In genomic region chr16:85608515-85608885, GRCh38 we compare ENCODE assay signal across 20 cellular contexts. TPM values are rescaled to one million over a fixed set of nuclear protein-coding genes. Genes with fewer than 3 reads are reported as not detected.
DNase-seq lines count a peak whose midpoint lies in the region; ATAC-seq, FAIRE-seq and TF ChIP-seq lines count a peak whose summit lies in the region.
"Had no signal": no experiment of that assay in that cellular context is flagged by ENCODE, and none has a peak within 500 bp of the region (broad histone marks: within the 10 kb centered on the region; RNA-seq: fewer than 3 reads in every experiment).

No MANE protein-coding gene starts in this region.

- no peak overlapping the region for H3K56ac ChIP-seq in H1 (replicated peaks; ENCODE audit: insufficient read length, low read depth, low read length)

- no peak overlapping the region for H3K14ac ChIP-seq in H1 (ENCODE audit: insufficient read length)

- H3K9me3 ChIP-seq in H1 (ENCODE audit: insufficient read depth in 2 of 2, low read depth in 1 of 2, low read length in 1 of 2) (no peaks in the 10 kb centered on the region), sigmoid colon (no peaks in the 10 kb centered on the region), WERI-Rb-1 (ENCODE audit: severe bottlenecking) (no peaks in the 10 kb centered on the region), esophagus squamous epithelium (no peaks in the 10 kb centered on the region)
- H3K9me3 ChIP-seq: colonic mucosa, neutrophil, SJSA1, tibial artery had no signal

- intact Hi-C loops in sigmoid colon (cut with DNase I), result no loop called here
- intact Hi-C loops in esophagus squamous epithelium (cut with DNase I), result no loop called here

- no peak overlapping the region for H3K23ac ChIP-seq in H1 (ENCODE audit: insufficient read length)

- peak overlapping the region; percentile 34; the same call in 1 of the 2 replicates for H3K18ac ChIP-seq in H1 (ENCODE audit: extremely low read depth, low read length)

- TF ChIP-seq RAD21 in H1 (IDR thresholded peaks at IDR 0.05 in 1 of 2, conservative IDR thresholded peaks at IDR 0.05 in 1 of 2; ENCODE audit: low read depth in 2 of 2, low read length in 2 of 2), result no peak

- TF ChIP-seq POLR2A in H1 (IDR thresholded peaks at IDR 0.05; ENCODE audit: control extremely low read depth in 1 of 2, low read depth in 2 of 2, low read length in 2 of 2), result no peak
- no peak for TF ChIP-seq POLR2A in sigmoid colon (IDR thresholded peaks at IDR 0.05)
- no peak for TF ChIP-seq POLR2A in esophagus squamous epithelium (IDR thresholded peaks at IDR 0.05)

- no peak overlapping the region for H3K4ac ChIP-seq in H1 (replicated peaks; ENCODE audit: insufficient read length, low read depth, low read length)

- peak overlapping the region; percentile 90; the same call in 1 of the 2 replicates for H2BK5ac ChIP-seq in H1 (ENCODE audit: low read depth, low read length)

- peak overlapping the region; percentile 2; the same call in 1 of the 2 replicates for H2AK5ac ChIP-seq in H1 (ENCODE audit: low read depth, low read length)

- H3K27me3 ChIP-seq in H1 (replicated peaks in 1 of 4; ENCODE audit: control insufficient read depth in 3 of 4, extremely low read depth in 1 of 4, insufficient read depth in 3 of 4, low read length in 3 of 4) (peaks cover 0 to 9% (median 4%) of the 10 kb centered on the region in 4 experiments; a peak in 2 of 7 replicates), sigmoid colon (no peaks in the 10 kb centered on the region), WERI-Rb-1 (ENCODE audit: insufficient read depth, low read depth, severe bottlenecking) (no peaks in the 10 kb centered on the region), esophagus squamous epithelium (peaks cover 0 to 11% (median 0%) of the 10 kb centered on the region in 4 donors)
- H3K27me3 ChIP-seq: colonic mucosa, SJSA1, tibial artery had no signal

- H3K4me1 ChIP-seq in H1 (replicated peaks in 1 of 4; ENCODE audit: control insufficient read depth in 3 of 4, insufficient read depth in 4 of 4, low read length in 3 of 4), result peaks cover 10 to 49% (median 40%) of the 10 kb centered on the region in 4 experiments
- peaks cover 0 to 88% (median 78%) of the 10 kb centered on the region in 4 donors for H3K4me1 ChIP-seq in sigmoid colon
- peaks cover 21 to 63% (median 40%) of the 10 kb centered on the region in 3 donors for H3K4me1 ChIP-seq in esophagus squamous epithelium

- H4K8ac ChIP-seq in H1 (ENCODE audit: extremely low read depth, insufficient read depth, low read length), result no peak overlapping the region

- H3K4me3 ChIP-seq in H1 (ENCODE audit: extremely low read depth in 1 of 4, insufficient read depth in 2 of 4, low read depth in 3 of 4, low read length in 4 of 4) (no peak overlapping the region), sigmoid colon (no peak overlapping the region), WERI-Rb-1 (ENCODE audit: low read depth, low read length) (no peak overlapping the region), esophagus squamous epithelium (no peak overlapping the region)
- H3K4me3 ChIP-seq: colonic mucosa, SJSA1, tibial artery had no signal

- H3K4me2 ChIP-seq in H1 (ENCODE audit: insufficient read depth in 1 of 2, low read depth in 2 of 2, low read length in 2 of 2), result no peak overlapping the region; a peak in 1 of 4 replicates

- no peak overlapping the region for H4K5ac ChIP-seq in H1 (ENCODE audit: insufficient read length, low read depth, low read length)

- peak overlapping the region; percentile 50; the same call in 1 of the 2 replicates for H2BK15ac ChIP-seq in H1 (ENCODE audit: low read length)

- no peak for TF ChIP-seq EP300 in H1 (IDR thresholded peaks at IDR 0.05; ENCODE audit: borderline replicate concordance in 1 of 2, low read depth in 2 of 2, low read length in 2 of 2)
- TF ChIP-seq EP300 in sigmoid colon (IDR thresholded peaks at IDR 0.05), result no peak

- CTCF ChIA-PET in H1 (lab: Charles Lee; ENCODE audit: partially characterized antibody), result interaction anchor here (0.7 to 6.6 kb wide), 15 partner anchors 9 to 302 kb away, joined by 3 to 79 read pairs (median 9); no protein-coding TSS in a partner anchor

- 86% methylated on average over 11 of the region's 11 CpGs; no CpG with 5 or more reads in 1 of the 2 experiments for WGBS in H1 (ENCODE audit: extremely low coverage in 1 of 2, insufficient coverage in 1 of 2, insufficient read length in 1 of 2, insufficient replicate concordance in 2 of 2, low coverage in 1 of 2, low lambda C conversion rate in 2 of 2, missing lambda C conversion rate in 1 of 2), 2 experiments
- 70 to 86% methylated on average over 11 of the region's 11 CpGs for WGBS in sigmoid colon, 2 donors
- 93 to 100% methylated on average over 2 to 6 of the region's 11 CpGs for WGBS in esophagus squamous epithelium, 2 donors

- H3K79me2 ChIP-seq in H1 (ENCODE audit: control insufficient read depth in 1 of 2, insufficient read depth in 2 of 2, low read length in 2 of 2), result peaks cover 0 to 20% of the 10 kb centered on the region in 2 experiments; a peak in 2 of 4 replicates

- no peak overlapping the region for H2BK120ac ChIP-seq in H1 (replicated peaks; ENCODE audit: low read depth, low read length)

- peak overlapping the region; percentile 4 for H2BK20ac ChIP-seq in H1 (ENCODE audit: low read length)

- no peak for ATAC-seq in left lobe of liver
- ATAC-seq: activated CD4-positive, CD25-positive, alpha-beta regulatory T cell treated with anti-CD3 and anti-CD28 coated beads, Interleukin-2, amount 50 U/mL, for 24 hours had no signal

- H4K20me1 ChIP-seq in H1 (replicated peaks in 1 of 2; ENCODE audit: control insufficient read depth in 1 of 2, insufficient read depth in 2 of 2, low read length in 2 of 2), result peaks cover 0 to 2% of the 10 kb centered on the region in 2 experiments

- H2AFZ ChIP-seq in H1 (ENCODE audit: low read length), result no peak overlapping the region

- H4K91ac ChIP-seq in H1 (replicated peaks; ENCODE audit: insufficient read length, low read length), result peak overlapping the region; percentile 84

- no peaks in the 10 kb centered on the region for H3K36me3 ChIP-seq in H1 (ENCODE audit: control insufficient read depth in 2 of 4, insufficient read depth in 4 of 4, low read length in 3 of 4)
- H3K36me3 ChIP-seq in sigmoid colon, result no peaks in the 10 kb centered on the region
- H3K36me3 ChIP-seq in WERI-Rb-1, result 0 out of 2 replicates have a peak, but pooled peaks cover 2% of the 10 kb centered on the region
- no peaks in the 10 kb centered on the region for H3K36me3 ChIP-seq in esophagus squamous epithelium
- H3K36me3 ChIP-seq: colonic mucosa, neutrophil, tibial artery had no signal

- peak overlapping the region; percentile 11 for H2BK12ac ChIP-seq in H1 (ENCODE audit: low read depth, low read length)

- no peak overlapping the region for H3K27ac ChIP-seq in H1 (ENCODE audit: low read depth, low read length)
- H3K27ac ChIP-seq in sigmoid colon, result peak overlapping the region in 3 of 4 donors; percentile 73 to 80 (median 78)
- no peak overlapping the region for H3K27ac ChIP-seq in WERI-Rb-1
- H3K27ac ChIP-seq in esophagus squamous epithelium, result no peak overlapping the region
- H3K27ac ChIP-seq: neutrophil, SJSA1, tibial artery had no signal

- no peak for TF ChIP-seq CTCF in H1 (IDR thresholded peaks at IDR 0.05; ENCODE audit: control extremely low read depth in 1 of 3, insufficient read depth in 1 of 3, low read depth in 1 of 3, low read length in 3 of 3)
- TF ChIP-seq CTCF in sigmoid colon (IDR thresholded peaks at IDR 0.05), result no peak
- TF ChIP-seq CTCF in WERI-Rb-1 (IDR thresholded peaks at IDR 0.05; ENCODE audit: low read depth, low read length), result no peak
- TF ChIP-seq CTCF in esophagus squamous epithelium (IDR thresholded peaks at IDR 0.05), result no peak

- POLR2A ChIA-PET in H1 (lab: Charles Lee; ENCODE audit: partially characterized antibody), result interaction anchor here (1.2 to 1.8 kb wide), 2 partner anchors 8 to 54 kb away, joined by 4 to 5 read pairs; no protein-coding TSS in a partner anchor

- peak; percentile 47 for DNase-seq in NCI-H2107 treated with DMSO at 0.1 percent for 48 hours (lab: John Stamatoyannopoulos, UW; ENCODE audit: unreplicated experiment)
- DNase-seq in NCI-H2107 (lab: John Stamatoyannopoulos, UW), result no peak
- peak; percentile 29 for DNase-seq in NCI-H2029 treated with DMSO at 0.1 percent for 48 hours (lab: John Stamatoyannopoulos, UW)
- DNase-seq in H1 (ENCODE audit: low read depth in 1 of 2, low spot score in 2 of 2), result no peak
- no peak for DNase-seq in sigmoid colon
- DNase-seq in WERI-Rb-1, result no peak
- DNase-seq in left lobe of liver (ENCODE audit: low spot score), result no peak
- DNase-seq in esophagus squamous epithelium (lab: John Stamatoyannopoulos, UW), result no peak
- DNase-seq: activated T-cell treated with anti-CD3 and anti-CD28 coated beads, Interleukin-2, amount 50 U/mL, for 48 hours; colonic mucosa; hippocampal formation; Kasumi-1; OCI-M1; T-helper 2 cell; tibial artery had no signal

- no peak for FAIRE-seq in H1 (lab: Jason Lieb, UNC)
- FAIRE-seq: A204.1, astrocyte had no signal

- no peak overlapping the region for H3K9ac ChIP-seq in H1 (replicated peaks in 1 of 4; ENCODE audit: extremely low read depth in 1 of 4, low read depth in 3 of 4, low read length in 3 of 4)

- no peaks in the 10 kb centered on the region; the same call in 1 of the 2 replicates for H3K79me1 ChIP-seq in H1 (ENCODE audit: low read depth, low read length)

- H3K23me2 ChIP-seq in H1 (ENCODE audit: low read depth, low read length), result peaks cover 3% of the 10 kb centered on the region; the same call in 1 of the 2 replicates

TF ChIP-seq in H1, 55 proteins besides CTCF, POLR2A, EP300 and RAD21 (continues in another document):
- TF ChIP-seq GTF2F1 (IDR thresholded peaks at IDR 0.05; ENCODE audit: borderline replicate concordance, low read depth, low read length), result no peak
- no peak for TF ChIP-seq HDAC2 (IDR thresholded peaks at IDR 0.05; ENCODE audit: borderline replicate concordance in 1 of 2, low read depth in 2 of 2, low read length in 2 of 2)
- TF ChIP-seq CBX8 (IDR thresholded peaks at IDR 0.05; ENCODE audit: borderline replicate concordance, low read depth, low read length), result no peak
- TF ChIP-seq RNF2 (IDR thresholded peaks at IDR 0.05; ENCODE audit: borderline replicate concordance, low read depth, low read length, missing control alignments, poor library complexity, severe bottlenecking), result no peak
- TF ChIP-seq TEAD4 (IDR thresholded peaks at IDR 0.05; ENCODE audit: low read depth, low read length), result no peak

RNA-seq across cellular contexts. Expression of gene GSE1, which starts 4.6 kb away (rescaled TPM):
- total RNA-seq in H1 (2021; fragmentation: NEBNext Ultra II Directional; extraction: Animal tissue kit (Norgen Biotek cat#: 25700)), result 65.6 and 66.2 TPM in 2 replicates
- polyA plus RNA-seq in H1 (2011; rRNA removed) (26.0 and 40.0 TPM in 2 replicates), sigmoid colon (10 to 100 TPM; 12.0 to 49.5 (median 19.4) TPM)
- polyA plus RNA-seq in H1 (2011; cell fraction: cytosol; rRNA removed), result 26.5 TPM
- polyA plus RNA-seq in H1 (2011; cell fraction: nucleus; rRNA removed), result 123 TPM
- polyA plus RNA-seq in H1 (2012, experiment 1 of 2), result 42.4 to 51.0 TPM (median 44.8 TPM) in 4 replicates
- polyA plus RNA-seq in H1 (2012, experiment 2 of 2), result 18.4 TPM
- polyA plus RNA-seq in H1 (2013, experiment 1 of 2), result 30.0 TPM
- 30.1 TPM for polyA plus RNA-seq in H1 (2013, experiment 2 of 2)
- 35.8 and 37.6 TPM in 2 replicates for polyA minus RNA-seq in H1 (2011; rRNA and poly(A)+ RNA removed)
- 76.6 TPM for polyA minus RNA-seq in H1 (2011; cell fraction: cytosol; rRNA and poly(A)+ RNA removed)
- polyA minus RNA-seq in H1 (2011; cell fraction: nucleus; rRNA and poly(A)+ RNA removed), result 93.7 TPM
- total RNA-seq in sigmoid colon (10 to 100 TPM; 30.8 to 76.7 (median 47.3) TPM), left lobe of liver (38.3 TPM), esophagus squamous epithelium (10 to 100 TPM; 24.6 to 33.6 (median 28.9) TPM)

Comparison
In these comparisons a context has a peak if more than half of its experiments do, and no peak if none do; other contexts are left out.
1. DNase-seq: peak in NCI-H2107 treated with DMSO at 0.1 percent for 48 hours (single experiment) and NCI-H2029 treated with DMSO at 0.1 percent for 48 hours (single experiment); none in NCI-H2107 (single experiment), H1 (0 of 2), sigmoid colon (single experiment), WERI-Rb-1 (single experiment), left lobe of liver (single experiment) and esophagus squamous epithelium (single experiment).
2. H3K27ac ChIP-seq: peak in sigmoid colon (3 of 4); none in H1 (single experiment), WERI-Rb-1 (single experiment) and esophagus squamous epithelium (0 of 4).